In genomic region chr4:139227729-139228404, GRCh38 we compare ENCODE assay signal across 10 cellular contexts. TPM values are rescaled to one million over a fixed set of nuclear protein-coding genes. Genes with fewer than 3 reads are reported as not detected.
DNase-seq lines count a peak whose midpoint lies in the region; ATAC-seq and TF ChIP-seq lines count a peak whose summit lies in the region.
"Had no signal": no experiment of that assay in that cellular context is flagged by ENCODE, and none has a peak within 500 bp of the region (broad histone marks: within the 10 kb centered on the region; RNA-seq: fewer than 3 reads in every experiment).

No MANE protein-coding gene starts in this region.

- no peak overlapping the region for H3K4me3 Mint-ChIP-seq in endothelial cell (ENCODE audit: unreplicated experiment)
- H3K4me3 Mint-ChIP-seq: IgD-negative memory B cell had no signal

- H3K9me3 ChIP-seq in BLaER1 = no peaks in the 10 kb centered on the region
- no peaks in the 10 kb centered on the region for H3K9me3 ChIP-seq in vagina
- no peaks in the 10 kb centered on the region for H3K9me3 ChIP-seq in transverse colon

- TF ChIP-seq CTCF in LNCaP clone FGC (IDR thresholded peaks at IDR 0.05; ENCODE audit: control insufficient read depth, extremely low read depth, insufficient read depth) (peak; percentile 25; the same call in 1 of the 2 replicates), endothelial cell (IDR thresholded peaks at IDR 0.05; ENCODE audit: unreplicated experiment) (no peak), vagina (IDR thresholded peaks at IDR 0.05) (no peak), transverse colon (IDR thresholded peaks at IDR 0.05) (no peak)

- H4K20me1 ChIP-seq in BLaER1 = no peaks in the 10 kb centered on the region

- ATAC-seq in GM18505 (IDR thresholded peaks at IDR 0.05; ENCODE audit: unreplicated experiment) = peak; percentile 62

- H3K27ac ChIP-seq in BLaER1 = no peak overlapping the region
- H3K27ac ChIP-seq in substantia nigra (ENCODE audit: low read depth, low read length, poor library complexity, severe bottlenecking) = no peak overlapping the region
- H3K27ac ChIP-seq in vagina = no peak overlapping the region
- H3K27ac ChIP-seq in transverse colon = no peak overlapping the region

- H3K4me2 ChIP-seq in BLaER1 = peak overlapping the region; percentile 22; the same call in 1 of the 2 replicates

- no peak overlapping the region for H3K9ac ChIP-seq in BLaER1

- TF ChIP-seq POLR2A in GM18505 (IDR thresholded peaks at IDR 0.05; ENCODE audit: borderline replicate concordance, extremely low read depth, insufficient read depth, insufficient read length) (no peak), vagina (IDR thresholded peaks at IDR 0.05) (no peak), transverse colon (IDR thresholded peaks at IDR 0.05) (no peak)

- DNase-seq in LNCaP clone FGC (ENCODE audit: low read depth) (no peak), endothelial cell (ENCODE audit: low spot score) (peak; percentile 9), substantia nigra (lab: John Stamatoyannopoulos, UW) (no peak), SKM-1 treated with dmso at 0.1 percent for 144 hours (lab: John Stamatoyannopoulos, UW; ENCODE audit: unreplicated experiment) (no peak), vagina (ENCODE audit: extremely low spot score in 2 of 2) (no peak), transverse colon (no peak)
- DNase-seq: effector memory CD4-positive, alpha-beta T cell had no signal

- no peaks in the 10 kb centered on the region for H3K9me3 Mint-ChIP-seq in endothelial cell (ENCODE audit: unreplicated experiment)
- H3K9me3 Mint-ChIP-seq: IgD-negative memory B cell had no signal

- peaks cover 2% of the 10 kb centered on the region for H3K4me1 Mint-ChIP-seq in endothelial cell (ENCODE audit: unreplicated experiment)

- H3K27me3 Mint-ChIP-seq in endothelial cell (ENCODE audit: unreplicated experiment) = no peaks in the 10 kb centered on the region
- H3K27me3 Mint-ChIP-seq: IgD-negative memory B cell had no signal

- TF ChIP-seq EP300 in transverse colon (IDR thresholded peaks at IDR 0.05; ENCODE audit: low read depth) = no peak

- no peaks in the 10 kb centered on the region for H3K27me3 ChIP-seq in BLaER1
- H3K27me3 ChIP-seq in vagina = no peaks in the 10 kb centered on the region
- no peaks in the 10 kb centered on the region for H3K27me3 ChIP-seq in transverse colon

- no peaks in the 10 kb centered on the region for H3K36me3 Mint-ChIP-seq in endothelial cell (ENCODE audit: low read depth, unreplicated experiment)
- H3K36me3 Mint-ChIP-seq: IgD-negative memory B cell had no signal

- 47 to 61% methylated on average over 2 of the region's 2 CpGs for WGBS in transverse colon (ENCODE audit: low coverage in 1 of 2), 2 donors

- intact Hi-C loops in vagina (cut with DNase I) (loop anchor here (10.0 kb wide), 1 partner anchor 67 kb away; no protein-coding TSS in a partner anchor), transverse colon (cut with DNase I; ENCODE audit: low total_unique reads) (no loop called here)

- H3K36me3 ChIP-seq in BLaER1 (no peaks in the 10 kb centered on the region), vagina (no peaks in the 10 kb centered on the region), transverse colon (no peaks in the 10 kb centered on the region)

- H3K27ac Mint-ChIP-seq in endothelial cell (ENCODE audit: unreplicated experiment) = no peak overlapping the region
- H3K27ac Mint-ChIP-seq: IgD-negative memory B cell had no signal

- no peak overlapping the region for H3K4me3 ChIP-seq in BLaER1
- H3K4me3 ChIP-seq in LNCaP clone FGC (ENCODE audit: low read depth, low read length) = no peak overlapping the region
- no peak overlapping the region for H3K4me3 ChIP-seq in vagina
- H3K4me3 ChIP-seq in transverse colon = no peak overlapping the region

- in situ Hi-C loops in transverse colon (cut with MboI; ENCODE audit: low pct_ligation_motif_present in 1 of 4, low pct_unique_long_range_greater_than_20kb in 1 of 4, low sequenced_read_pairs in 3 of 4) = no loop called here

- peaks cover 20% of the 10 kb centered on the region for H3K4me1 ChIP-seq in BLaER1
- H3K4me1 ChIP-seq in vagina = no peaks in the 10 kb centered on the region
- H3K4me1 ChIP-seq in transverse colon = peaks cover 0 to 3% (median 0%) of the 10 kb centered on the region in 4 donors

RNA-seq across cellular contexts. Expression of gene ELF2, which starts 50.8 kb away (rescaled TPM):
- total RNA-seq in endothelial cell (ENCODE audit: unreplicated experiment) = 48.0 TPM
- total RNA-seq in vagina = 44.4 TPM
- 10 to 100 TPM; 21.7 to 65.6 (median 41.8) TPM for total RNA-seq in transverse colon

RNA-seq across cellular contexts. Expression of gene MGARP, which starts 52.2 kb away (rescaled TPM):
- total RNA-seq in endothelial cell (ENCODE audit: unreplicated experiment) (not detected), vagina (2.2 TPM), transverse colon (1 to 10 TPM in 1 of 4 donors, under 1 TPM in 2, not detected in 1; 0.64 to 3.4 (median 0.82) TPM)
